In the genomic region with DNA sequence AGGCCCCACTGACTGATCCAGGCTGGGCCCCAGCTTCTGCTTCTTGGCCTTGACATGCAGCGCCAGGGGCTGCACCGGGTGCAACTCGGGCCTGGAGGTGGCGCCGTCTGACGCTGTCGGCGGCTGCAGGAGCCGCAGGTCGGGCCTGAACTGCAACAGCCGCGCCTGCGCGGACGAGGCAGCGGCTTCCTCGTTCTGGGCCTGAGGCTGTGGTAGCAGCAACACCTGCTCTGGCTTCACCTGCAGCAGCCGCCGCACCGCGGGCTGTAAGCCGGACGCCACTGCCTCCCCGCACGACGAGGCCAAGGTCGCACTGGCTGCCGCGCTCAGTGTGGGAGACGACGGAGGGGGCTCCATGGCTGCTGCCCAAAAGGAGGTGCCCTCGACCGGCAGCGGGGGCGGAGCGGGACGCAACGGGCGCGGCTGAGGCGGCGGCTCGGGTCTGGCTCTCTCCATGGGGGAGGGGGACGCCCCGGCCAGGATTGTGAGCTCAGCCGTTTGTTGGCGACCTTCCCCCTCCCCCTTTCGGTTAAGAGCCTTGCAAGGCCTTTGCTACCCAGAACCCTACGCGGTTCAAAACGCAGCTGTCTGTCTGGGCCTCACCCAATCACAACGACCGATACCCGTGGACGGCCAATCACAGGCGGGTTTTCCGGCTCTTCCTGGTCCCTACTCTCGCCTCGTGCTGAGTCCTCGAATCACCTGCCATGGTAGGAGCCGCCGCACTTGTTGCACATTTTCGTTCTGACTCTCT, we compare ENCODE assay signal across 9 cellular contexts. TPM values are rescaled to one million over a fixed set of nuclear protein-coding genes. Genes with fewer than 3 reads are reported as not detected.
DNase-seq lines count a peak whose midpoint lies in the region; ATAC-seq and TF ChIP-seq lines count a peak whose summit lies in the region.
"Had no signal": no experiment of that assay in that cellular context is flagged by ENCODE, and none has a peak within 500 bp of the region (broad histone marks: within the 10 kb centered on the region; RNA-seq: fewer than 3 reads in every experiment).

No MANE protein-coding gene starts in this region.

- H3K27me3 ChIP-seq in neutrophil (peaks cover 7% of the 10 kb centered on the region), suprapubic skin (peaks cover 3% of the 10 kb centered on the region)

- TF ChIP-seq POLR2A in suprapubic skin (IDR thresholded peaks at IDR 0.05), result no peak

- H3K36me3 ChIP-seq in neutrophil (no peaks in the 10 kb centered on the region), suprapubic skin (no peaks in the 10 kb centered on the region)

- H3K4me1 ChIP-seq in neutrophil (ENCODE audit: control insufficient read depth in 1 of 2, insufficient read depth in 1 of 2, low read depth in 1 of 2, low read length in 1 of 2), result peaks cover 4 to 13% of the 10 kb centered on the region in 2 experiments
- H3K4me1 ChIP-seq in suprapubic skin, result peaks cover 9% of the 10 kb centered on the region

- WGBS in suprapubic skin, result 70% methylated on average over 16 of the region's 63 CpGs

- DNase-seq in activated CD8-positive, alpha-beta memory T cell treated with anti-CD3 and anti-CD28 coated beads for 48 hours (ENCODE audit: low read depth in 2 of 3, low spot score in 2 of 3), result peak; percentile 33 to 59 (median 40)
- no peak for DNase-seq in suprapubic skin (ENCODE audit: low spot score in 2 of 2)
- no peak for DNase-seq in OCI-M2 (lab: John Stamatoyannopoulos, UW; ENCODE audit: unreplicated experiment)

- H3K9me3 ChIP-seq in neutrophil (no peaks in the 10 kb centered on the region), suprapubic skin (no peaks in the 10 kb centered on the region)

- TF ChIP-seq CTCF in neutrophil (IDR thresholded peaks at IDR 0.05) (peak; percentile 34), suprapubic skin (IDR thresholded peaks at IDR 0.05) (peak in 1 of 2 donors; percentile 33)

- H3K4me3 ChIP-seq in neutrophil (ENCODE audit: low read depth in 1 of 2, low read length in 1 of 2), result peak overlapping the region; percentile 59 to 65
- H3K4me3 ChIP-seq in suprapubic skin, result peak overlapping the region; percentile 49

- peak; percentile 78 for ATAC-seq in GM18499 (IDR thresholded peaks at IDR 0.05; ENCODE audit: insufficient read depth, unreplicated experiment)
- peak; percentile 87 for ATAC-seq in HG03442 (IDR thresholded peaks at IDR 0.05; ENCODE audit: unreplicated experiment)
- ATAC-seq in esophagus mucosa, result peak; percentile 98
- no peak for ATAC-seq in HG03457 (IDR thresholded peaks at IDR 0.05; ENCODE audit: unreplicated experiment)

- no peak for TF ChIP-seq EP300 in suprapubic skin (IDR thresholded peaks at IDR 0.05)

- H3K27ac ChIP-seq in neutrophil (peak overlapping the region; percentile 51), suprapubic skin (no peak overlapping the region)

RNA-seq across cellular contexts. Expression of a gene that starts 0.4 kb away (rescaled TPM):
- total RNA-seq in esophagus mucosa (not detected), suprapubic skin (not detected)

RNA-seq across cellular contexts. Expression of a gene that starts 19.5 kb away (rescaled TPM):
- total RNA-seq in esophagus mucosa (not detected), suprapubic skin (not detected)
- total RNA-seq: M059J had no signal

Comparison
In these comparisons a context has a peak if more than half of its experiments do, and no peak if none do; other contexts are left out.
1. DNase-seq: peak in activated CD8-positive, alpha-beta memory T cell treated with anti-CD3 and anti-CD28 coated beads for 48 hours (3 of 3); none in suprapubic skin (0 of 2) and OCI-M2 (single experiment).